In genomic region chr9:121675381-121675780, GRCh38 we compare ENCODE assay signal across 2 cellular contexts.
TF ChIP-seq lines count a peak whose summit lies in the region.

No MANE protein-coding gene starts in this region.

TF ChIP-seq in IMR-90, 13 proteins besides CTCF, POLR2A, EP300 and RAD21:
- TF ChIP-seq CEBPB (IDR thresholded peaks at IDR 0.05; ENCODE audit: low read depth, low read length) (no peak), MAZ (IDR thresholded peaks at IDR 0.05; ENCODE audit: borderline replicate concordance, low read depth, low read length) (no peak), NFE2L2 (IDR thresholded peaks at IDR 0.05; ENCODE audit: low read depth, low read length) (no peak), SMC3 (IDR thresholded peaks at IDR 0.05; ENCODE audit: low read depth, low read length) (no peak), USF2 (IDR thresholded peaks at IDR 0.05; ENCODE audit: low read depth, low read length) (no peak), ELK1 (IDR thresholded peaks at IDR 0.05; ENCODE audit: borderline replicate concordance, low read depth, low read length) (no peak), MXI1 (IDR thresholded peaks at IDR 0.05; ENCODE audit: borderline replicate concordance, low read depth, low read length) (no peak), BHLHE40 (IDR thresholded peaks at IDR 0.05; ENCODE audit: low read depth, low read length) (no peak), FOS (IDR thresholded peaks at IDR 0.05; ENCODE audit: low read depth, low read length) (no peak), CHD1 (IDR thresholded peaks at IDR 0.05; ENCODE audit: low read depth, low read length) (no peak), RCOR1 (IDR thresholded peaks at IDR 0.05; ENCODE audit: insufficient replicate concordance, low read length) (no peak), RFX5 (IDR thresholded peaks at IDR 0.05; ENCODE audit: low read depth, low read length) (no peak), MAFK (IDR thresholded peaks at IDR 0.05; ENCODE audit: low read depth, low read length) (no peak)

TF ChIP-seq in H1, 55 proteins besides CTCF, POLR2A, EP300 and RAD21:
- TF ChIP-seq TAF1 (IDR thresholded peaks at IDR 0.05; ENCODE audit: low read depth, low read length) (no peak), RXRA (IDR thresholded peaks at IDR 0.05; ENCODE audit: insufficient read depth, low read depth, low read length) (no peak)
